In genomic region chr22:41995211-41995610, GRCh38 we compare ENCODE assay signal across 13 cellular contexts. TPM values are rescaled to one million over a fixed set of nuclear protein-coding genes. Genes with fewer than 3 reads are reported as not detected.
"Had no signal": no experiment of that assay in that cellular context is flagged by ENCODE, and none has a peak within 500 bp of the region (broad histone marks: within the 10 kb centered on the region; RNA-seq: fewer than 3 reads in every experiment).

No MANE protein-coding gene starts in this region.

- DNase-seq: activated CD4-positive, CD25-positive, alpha-beta regulatory T cell treated with anti-CD3 and anti-CD28 coated beads, Interleukin-2, amount 50 U/mL, for 72 hours; activated naive CD4-positive, alpha-beta T cell; naive B cell; stimulated activated CD4-positive, alpha-beta T cell treated with anti-CD3 and anti-CD28 coated beads, Interleukin-12 subunit alpha, Interleukin-12 subunit beta, amount 100 ng/mL, for 4 hours; T-helper 9 cell had no signal

- H3K9ac ChIP-seq: parathyroid adenoma had no signal

- H3K27ac Mint-ChIP-seq: activated T-helper 1 cell treated with anti-CD3 and anti-CD28 coated beads, Interleukin-12 subunit alpha, Interleukin-12 subunit beta, Interleukin-2, Interleukin-4 antibody, amounts not matched to agents 30 ng/mL and 10 ng/mL and 1 ng/mL, durations not matched to agents 14 hours and 24 hours and 36 hours; stimulated activated effector memory CD8-positive, alpha-beta T cell treated with anti-CD3 and anti-CD28 coated beads, Interleukin-12 subunit alpha, Interleukin-12 subunit beta, amount 100 ng/mL, for 72 hours had no signal

- H3K27ac ChIP-seq: parathyroid adenoma, tibial nerve, vagina had no signal

- H3K27me3 ChIP-seq: tibial nerve, vagina had no signal

- H3K4me3 Mint-ChIP-seq: activated T-helper 1 cell treated with anti-CD3 and anti-CD28 coated beads, Interleukin-12 subunit alpha, Interleukin-12 subunit beta, Interleukin-2, Interleukin-4 antibody, amounts not matched to agents 30 ng/mL and 10 ng/mL and 1 ng/mL, durations not matched to agents 14 hours and 24 hours and 36 hours; naive B cell; stimulated activated effector memory CD8-positive, alpha-beta T cell treated with anti-CD3 and anti-CD28 coated beads, Interleukin-12 subunit alpha, Interleukin-12 subunit beta, amount 100 ng/mL, for 72 hours had no signal

- H3K4me1 ChIP-seq: parathyroid adenoma had no signal

- ATAC-seq: esophagus mucosa had no signal

- H3K4me3 ChIP-seq: lung, tibial nerve, vagina had no signal

- H3K36me3 ChIP-seq: vagina had no signal

- H3K9me3 ChIP-seq: tibial nerve, vagina had no signal

RNA-seq across cellular contexts. Expression of gene WBP2NL, which starts 3.4 kb away (rescaled TPM):
- total RNA-seq: astrocyte had no signal

RNA-seq across cellular contexts. Expression of gene CENPM, which starts 48.3 kb away (rescaled TPM):
- total RNA-seq: vagina had no signal
